Comparison of ENCODE assay signal across 15 cellular contexts in genomic region chrX:119635799-119636198, GRCh38. TPM values are rescaled to one million over a fixed set of nuclear protein-coding genes. Genes with fewer than 3 reads are reported as not detected.
DNase-seq lines count a peak whose midpoint lies in the region; ATAC-seq and TF ChIP-seq lines count a peak whose summit lies in the region.
"Had no signal": no experiment of that assay in that cellular context is flagged by ENCODE, and none has a peak within 500 bp of the region (broad histone marks: within the 10 kb centered on the region; RNA-seq: fewer than 3 reads in every experiment).

No MANE protein-coding gene starts in this region.

- TF ChIP-seq EP300 in sigmoid colon (IDR thresholded peaks at IDR 0.05): no peak

- no peaks in the 10 kb centered on the region for H3K9me3 Mint-ChIP-seq in activated CD4-positive, alpha-beta memory T cell treated with anti-CD3 and anti-CD28 coated beads, Interleukin-2, amount 10 ng/mL, durations not matched to agents 7 days and 5 days
- H3K9me3 Mint-ChIP-seq in naive B cell: no peaks in the 10 kb centered on the region

- POLR2A ChIA-PET in activated CD4-positive, alpha-beta memory T cell treated with anti-CD3 and anti-CD28 coated beads, Interleukin-2, amount 10 ng/mL, durations not matched to agents 7 days and 5 days (lab: Charles Lee): interaction anchor here (1.3 kb wide), 1 partner anchor 12 kb away, joined by 4 read pairs; no protein-coding TSS in a partner anchor

- no peak for DNase-seq in activated CD4-positive, alpha-beta memory T cell treated with anti-CD3 and anti-CD28 coated beads, Interleukin-2, amount 10 ng/mL, durations not matched to agents 7 days and 5 days
- DNase-seq in naive B cell (no peak), COR-L47 (lab: John Stamatoyannopoulos, UW) (no peak), sigmoid colon (no peak), SIG-M5 (lab: John Stamatoyannopoulos, UW) (no peak)
- DNase-seq: activated CD4-positive, alpha-beta T cell treated with anti-CD3 and anti-CD28 coated beads, Interleukin-2, amount 50 U/mL, for 1 hour; heart left ventricle; left lung; MG63; NCI-H2107; substantia nigra had no signal

- no peaks in the 10 kb centered on the region for H3K9me3 ChIP-seq in sigmoid colon
- H3K9me3 ChIP-seq: heart left ventricle, left lung, MG63, neutrophil had no signal

- no peak overlapping the region for H3K4me3 Mint-ChIP-seq in activated CD4-positive, alpha-beta memory T cell treated with anti-CD3 and anti-CD28 coated beads, Interleukin-2, amount 10 ng/mL, durations not matched to agents 7 days and 5 days
- peak overlapping the region; percentile 26 to 76 (median 39) for H3K4me3 Mint-ChIP-seq in naive B cell

- TF ChIP-seq POLR2A in sigmoid colon (IDR thresholded peaks at IDR 0.05): no peak

- H3K36me3 Mint-ChIP-seq in activated CD4-positive, alpha-beta memory T cell treated with anti-CD3 and anti-CD28 coated beads, Interleukin-2, amount 10 ng/mL, durations not matched to agents 7 days and 5 days (ENCODE audit: low read depth): peaks cover 68% of the 10 kb centered on the region
- H3K36me3 Mint-ChIP-seq in naive B cell: peaks cover 12 to 50% of the 10 kb centered on the region in 2 donors

- intact Hi-C loops in sigmoid colon (cut with DNase I): no loop called here

- peaks cover 17% of the 10 kb centered on the region for H3K4me1 Mint-ChIP-seq in activated CD4-positive, alpha-beta memory T cell treated with anti-CD3 and anti-CD28 coated beads, Interleukin-2, amount 10 ng/mL, durations not matched to agents 7 days and 5 days
- peaks cover 55 to 60% (median 56%) of the 10 kb centered on the region in 3 donors for H3K4me1 Mint-ChIP-seq in naive B cell

- CTCF ChIA-PET in activated CD4-positive, alpha-beta memory T cell treated with anti-CD3 and anti-CD28 coated beads, Interleukin-2, amount 10 ng/mL, durations not matched to agents 7 days and 5 days (lab: Charles Lee): interaction anchor here (0.5 kb wide), 1 partner anchor 67 kb away, joined by 3 read pairs; no protein-coding TSS in a partner anchor

- 91 to 95% methylated on average over 1 of the region's 1 CpG for WGBS in sigmoid colon, 2 donors

- peak overlapping the region; percentile 53 for H3K27ac Mint-ChIP-seq in activated CD4-positive, alpha-beta memory T cell treated with anti-CD3 and anti-CD28 coated beads, Interleukin-2, amount 10 ng/mL, durations not matched to agents 7 days and 5 days
- peak overlapping the region; percentile 43 to 96 (median 91) for H3K27ac Mint-ChIP-seq in naive B cell

- peak; percentile 1 for ATAC-seq in GM19023 (IDR thresholded peaks at IDR 0.05; ENCODE audit: unreplicated experiment)
- peak; percentile 9 for ATAC-seq in HG02610 (IDR thresholded peaks at IDR 0.05; ENCODE audit: unreplicated experiment)
- ATAC-seq in naive B cell (ENCODE audit: low read depth in 2 of 2): no peak
- ATAC-seq: heart left ventricle, left lung had no signal

- peaks cover 0 to 26% (median 0%) of the 10 kb centered on the region in 4 donors for H3K36me3 ChIP-seq in sigmoid colon
- H3K36me3 ChIP-seq: MG63 had no signal

- H3K4me3 ChIP-seq in sigmoid colon: no peak overlapping the region
- H3K4me3 ChIP-seq: heart left ventricle, left lung, MG63 had no signal

- H3K4me1 ChIP-seq in sigmoid colon: no peaks in the 10 kb centered on the region
- H3K4me1 ChIP-seq: heart left ventricle, left lung had no signal

- H3K27me3 Mint-ChIP-seq in activated CD4-positive, alpha-beta memory T cell treated with anti-CD3 and anti-CD28 coated beads, Interleukin-2, amount 10 ng/mL, durations not matched to agents 7 days and 5 days: no peaks in the 10 kb centered on the region
- H3K27me3 Mint-ChIP-seq in naive B cell: no peaks in the 10 kb centered on the region

- no peak for TF ChIP-seq CTCF in sigmoid colon (IDR thresholded peaks at IDR 0.05)

- H3K27ac ChIP-seq in sigmoid colon: no peak overlapping the region
- H3K27ac ChIP-seq: epithelial cell of prostate, heart left ventricle, left lung, neutrophil had no signal

- H3K27me3 ChIP-seq in sigmoid colon: no peaks in the 10 kb centered on the region
- H3K27me3 ChIP-seq: heart left ventricle, left lung, MG63, neutrophil had no signal

RNA-seq across cellular contexts. Expression of gene NKRF, which starts 29.6 kb away (rescaled TPM):
- 10 to 100 TPM; 13.8 to 14.7 TPM for total RNA-seq in activated CD4-positive, alpha-beta memory T cell treated with anti-CD3 and anti-CD28 coated beads, Interleukin-2, amount 10 ng/mL, durations not matched to agents 7 days and 5 days
- polyA plus RNA-seq in naive B cell (ENCODE audit: low read depth in 6 of 6): 1 to 10 TPM; 4.2 to 9.4 (median 7.1) TPM
- total RNA-seq in sigmoid colon: 1 to 10 TPM; 4.8 to 6.1 (median 5.0) TPM
- polyA plus RNA-seq in sigmoid colon: 1 to 10 TPM; 2.4 to 5.3 (median 2.5) TPM

RNA-seq across cellular contexts. Expression of gene SEPTIN6, which starts 57.2 kb away (rescaled TPM):
- total RNA-seq in activated CD4-positive, alpha-beta memory T cell treated with anti-CD3 and anti-CD28 coated beads, Interleukin-2, amount 10 ng/mL, durations not matched to agents 7 days and 5 days: 100 to 1,000 TPM; 214 to 219 TPM
- polyA plus RNA-seq in naive B cell (ENCODE audit: low read depth in 6 of 6) (100 to 1,000 TPM in 5 of 6 donors, 10 to 100 TPM in 1; 78.8 to 189 (median 150) TPM), sigmoid colon (10 to 100 TPM in 1 of 3 donors, 1 to 10 TPM in 2; 5.3 to 32.5 (median 6.0) TPM)
- 100 to 1,000 TPM in 1 of 4 donors, 10 to 100 TPM in 3; 48.2 to 103 (median 69.4) TPM for total RNA-seq in sigmoid colon

Comparison
In these comparisons a context has a peak if more than half of its experiments do, and no peak if none do; other contexts are left out.
1. ATAC-seq: peak in GM19023 (single experiment) and HG02610 (single experiment); none in naive B cell (0 of 2).